ENCODE assay signal across 18 cellular contexts in the genomic region with DNA sequence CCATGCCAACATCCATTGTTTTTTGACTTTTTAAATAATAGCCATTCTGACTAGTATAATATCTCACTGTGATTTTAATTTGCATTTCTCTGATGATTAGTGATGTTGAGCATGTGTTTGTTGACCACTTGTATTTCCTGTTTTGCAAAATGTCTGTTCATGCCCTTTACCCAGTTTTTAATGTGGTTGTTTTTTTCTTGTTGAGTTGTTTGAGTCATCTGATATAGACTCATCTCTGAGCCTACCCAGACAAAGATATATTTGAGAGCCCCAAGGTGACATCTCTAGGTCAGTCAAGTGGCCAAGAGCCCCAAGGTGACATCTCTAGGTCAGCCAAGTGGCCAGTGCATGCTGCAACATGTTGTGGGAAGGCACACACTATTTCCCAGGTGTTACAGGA.
DNase-seq lines count a peak whose midpoint lies in the region; FAIRE-seq and TF ChIP-seq lines count a peak whose summit lies in the region.
"Had no signal": no experiment of that assay in that cellular context is flagged by ENCODE, and none has a peak within 500 bp of the region (broad histone marks: within the 10 kb centered on the region; RNA-seq: fewer than 3 reads in every experiment).

No MANE protein-coding gene starts in this region.

- no peak for TF ChIP-seq POLR2A in adrenal gland (IDR thresholded peaks at IDR 0.05)

- TF ChIP-seq CTCF in bronchial epithelial cell (IDR thresholded peaks at IDR 0.05; ENCODE audit: insufficient read depth, low read length, severe bottlenecking) = no peak
- TF ChIP-seq CTCF in adrenal gland (IDR thresholded peaks at IDR 0.05) = no peak

- no peak overlapping the region for H2AFZ ChIP-seq in neuronal stem cell (ENCODE audit: low read length)

- H2BK120ac ChIP-seq in neuronal stem cell (ENCODE audit: low read depth, low read length) = no peak overlapping the region

- H3K9me3 ChIP-seq in neuronal stem cell (replicated peaks in 1 of 2; ENCODE audit: control insufficient read depth in 2 of 2, insufficient read depth in 1 of 2, low read depth in 1 of 2, low read length in 2 of 2) (no peaks in the 10 kb centered on the region), adrenal gland (replicated peaks in 1 of 3) (no peaks in the 10 kb centered on the region)

- H3K23ac ChIP-seq in neuronal stem cell (ENCODE audit: low read depth, low read length, poor library complexity) = no peak overlapping the region

- H3K4me3 ChIP-seq in bronchial epithelial cell (ENCODE audit: low read depth, low read length) = no peak overlapping the region
- H3K4me3 ChIP-seq in neuronal stem cell (ENCODE audit: low read length in 2 of 2) = no peak overlapping the region
- H3K4me3 ChIP-seq in adrenal gland = no peak overlapping the region

- H3K36me3 ChIP-seq in bronchial epithelial cell (ENCODE audit: control insufficient read depth, insufficient read depth, low read length) = no peaks in the 10 kb centered on the region
- H3K36me3 ChIP-seq in neuronal stem cell (replicated peaks in 1 of 2; ENCODE audit: control insufficient read depth in 2 of 2, insufficient read depth in 2 of 2, low read length in 2 of 2) = no peaks in the 10 kb centered on the region
- H3K36me3 ChIP-seq in adrenal gland (replicated peaks in 1 of 2) = no peaks in the 10 kb centered on the region

- H3K27ac ChIP-seq in epithelial cell of prostate (no peak overlapping the region), neuronal stem cell (replicated peaks; ENCODE audit: low read length) (no peak overlapping the region), adrenal gland (no peak overlapping the region)

- no peak overlapping the region for H3K14ac ChIP-seq in neuronal stem cell (ENCODE audit: low read length)

- H3K4ac ChIP-seq in neuronal stem cell (ENCODE audit: low read length) = no peak overlapping the region

- no peaks in the 10 kb centered on the region for H3K79me1 ChIP-seq in neuronal stem cell (ENCODE audit: low read depth, low read length)

- no peak overlapping the region for H2BK12ac ChIP-seq in neuronal stem cell (ENCODE audit: low read length)

- H2BK5ac ChIP-seq in neuronal stem cell (ENCODE audit: low read length) = no peak overlapping the region

- no peak for FAIRE-seq in bronchial epithelial cell (lab: Jason Lieb, UNC)
- FAIRE-seq: G401.6, GM12892 had no signal

- H4K91ac ChIP-seq in neuronal stem cell (ENCODE audit: low read depth, low read length, poor library complexity) = no peak overlapping the region

- no peak overlapping the region for H3K4me2 ChIP-seq in neuronal stem cell (ENCODE audit: insufficient read depth, low read length, poor library complexity, severe bottlenecking)

- H3K9ac ChIP-seq in neuronal stem cell (ENCODE audit: low read depth, low read length, poor library complexity) = no peak overlapping the region

- DNase-seq in M059J (ENCODE audit: low read depth) = peak; percentile 9
- DNase-seq in bronchial epithelial cell (ENCODE audit: low read depth) = peak; percentile 71
- peak; percentile 16 for DNase-seq in epithelial cell of prostate (ENCODE audit: low read depth, low spot score)
- DNase-seq in foreskin melanocyte = peak; percentile 4
- no peak for DNase-seq in neuronal stem cell (ENCODE audit: low spot score)
- no peak for DNase-seq in activated CD4-positive, alpha-beta T cell treated with anti-CD3 and anti-CD28 coated beads, Interleukin-2, amount 50 U/mL, for 1 hour
- DNase-seq in adrenal gland = no peak
- DNase-seq in effector CD4-positive, alpha-beta T cell = no peak
- DNase-seq: Calu3; CD4-positive, alpha-beta memory T cell; COR-L47; DMS153; DND-41; GOT3; H7; HCEC 1CT had no signal

- no peak overlapping the region for H4K8ac ChIP-seq in neuronal stem cell (ENCODE audit: low read depth, low read length)

- H3K27me3 ChIP-seq in bronchial epithelial cell (ENCODE audit: control insufficient read depth, insufficient read depth, low read length) (no peaks in the 10 kb centered on the region), neuronal stem cell (ENCODE audit: control insufficient read depth in 3 of 3, insufficient read depth in 3 of 3, low read depth in 1 of 3, low read length in 3 of 3) (peaks cover 0 to 3% (median 0%) of the 10 kb centered on the region in 3 experiments), adrenal gland (no peaks in the 10 kb centered on the region)

- no peak overlapping the region for H2AK5ac ChIP-seq in neuronal stem cell (ENCODE audit: low read depth, low read length)

- H3K4me1 ChIP-seq in neuronal stem cell (ENCODE audit: control insufficient read depth in 2 of 2, insufficient read depth in 1 of 2, low read depth in 1 of 2, low read length in 2 of 2) = no peaks in the 10 kb centered on the region
- no peaks in the 10 kb centered on the region for H3K4me1 ChIP-seq in adrenal gland (replicated peaks in 1 of 2)

- no peak overlapping the region for H2BK15ac ChIP-seq in neuronal stem cell (ENCODE audit: low read length)

- H3K18ac ChIP-seq in neuronal stem cell (ENCODE audit: low read length) = no peak overlapping the region

- intact Hi-C loops in adrenal gland (cut with DNase I) = no loop called here

Comparison
In these comparisons a context has a peak if more than half of its experiments do, and no peak if none do; other contexts are left out.
1. DNase-seq: peak in M059J (single experiment), bronchial epithelial cell (single experiment), epithelial cell of prostate (single experiment) and foreskin melanocyte (single experiment); none in neuronal stem cell (single experiment), activated CD4-positive, alpha-beta T cell treated with anti-CD3 and anti-CD28 coated beads, Interleukin-2, amount 50 U/mL, for 1 hour (single experiment), adrenal gland (0 of 7) and effector CD4-positive, alpha-beta T cell (single experiment).